In the genomic region with DNA sequence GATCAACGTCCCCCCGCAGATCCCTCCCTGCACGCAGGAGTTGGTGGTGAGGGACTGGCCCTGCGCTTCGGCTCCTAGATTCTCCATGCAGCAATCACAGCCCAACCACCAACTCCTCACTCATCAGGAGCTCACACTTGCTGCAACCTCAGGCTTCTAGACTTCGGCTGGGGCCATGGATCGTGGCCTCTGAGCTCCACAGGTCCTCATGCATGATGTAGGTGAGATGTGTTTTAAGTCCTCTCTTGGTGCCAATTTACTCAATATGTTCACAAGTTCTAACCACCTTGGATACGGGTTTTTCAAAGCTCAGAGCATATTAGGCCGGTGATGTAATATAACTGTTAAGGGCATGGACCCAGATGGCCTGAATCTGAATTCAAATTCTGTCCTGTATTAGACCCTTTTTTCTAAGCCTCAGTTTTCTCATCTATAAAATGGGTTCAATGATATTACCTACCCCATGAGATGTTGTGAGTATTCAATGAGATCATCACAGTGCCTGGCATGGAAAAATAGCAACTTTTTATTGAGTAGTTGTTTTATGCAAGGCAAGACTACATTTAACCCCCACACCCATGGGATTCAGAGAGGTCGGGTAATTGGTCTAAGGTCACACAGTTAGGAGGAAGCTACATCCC, we compare ENCODE assay signal across 1 cellular context.
TF ChIP-seq lines count a peak whose summit lies in the region.

No MANE protein-coding gene starts in this region.

TF ChIP-seq in GM23338, 12 proteins besides CTCF, POLR2A, EP300 and RAD21:
- no peak for TF ChIP-seq POLR2AphosphoS5 (IDR thresholded peaks at IDR 0.05; ENCODE audit: low read depth)
- TF ChIP-seq, protein P1, sequence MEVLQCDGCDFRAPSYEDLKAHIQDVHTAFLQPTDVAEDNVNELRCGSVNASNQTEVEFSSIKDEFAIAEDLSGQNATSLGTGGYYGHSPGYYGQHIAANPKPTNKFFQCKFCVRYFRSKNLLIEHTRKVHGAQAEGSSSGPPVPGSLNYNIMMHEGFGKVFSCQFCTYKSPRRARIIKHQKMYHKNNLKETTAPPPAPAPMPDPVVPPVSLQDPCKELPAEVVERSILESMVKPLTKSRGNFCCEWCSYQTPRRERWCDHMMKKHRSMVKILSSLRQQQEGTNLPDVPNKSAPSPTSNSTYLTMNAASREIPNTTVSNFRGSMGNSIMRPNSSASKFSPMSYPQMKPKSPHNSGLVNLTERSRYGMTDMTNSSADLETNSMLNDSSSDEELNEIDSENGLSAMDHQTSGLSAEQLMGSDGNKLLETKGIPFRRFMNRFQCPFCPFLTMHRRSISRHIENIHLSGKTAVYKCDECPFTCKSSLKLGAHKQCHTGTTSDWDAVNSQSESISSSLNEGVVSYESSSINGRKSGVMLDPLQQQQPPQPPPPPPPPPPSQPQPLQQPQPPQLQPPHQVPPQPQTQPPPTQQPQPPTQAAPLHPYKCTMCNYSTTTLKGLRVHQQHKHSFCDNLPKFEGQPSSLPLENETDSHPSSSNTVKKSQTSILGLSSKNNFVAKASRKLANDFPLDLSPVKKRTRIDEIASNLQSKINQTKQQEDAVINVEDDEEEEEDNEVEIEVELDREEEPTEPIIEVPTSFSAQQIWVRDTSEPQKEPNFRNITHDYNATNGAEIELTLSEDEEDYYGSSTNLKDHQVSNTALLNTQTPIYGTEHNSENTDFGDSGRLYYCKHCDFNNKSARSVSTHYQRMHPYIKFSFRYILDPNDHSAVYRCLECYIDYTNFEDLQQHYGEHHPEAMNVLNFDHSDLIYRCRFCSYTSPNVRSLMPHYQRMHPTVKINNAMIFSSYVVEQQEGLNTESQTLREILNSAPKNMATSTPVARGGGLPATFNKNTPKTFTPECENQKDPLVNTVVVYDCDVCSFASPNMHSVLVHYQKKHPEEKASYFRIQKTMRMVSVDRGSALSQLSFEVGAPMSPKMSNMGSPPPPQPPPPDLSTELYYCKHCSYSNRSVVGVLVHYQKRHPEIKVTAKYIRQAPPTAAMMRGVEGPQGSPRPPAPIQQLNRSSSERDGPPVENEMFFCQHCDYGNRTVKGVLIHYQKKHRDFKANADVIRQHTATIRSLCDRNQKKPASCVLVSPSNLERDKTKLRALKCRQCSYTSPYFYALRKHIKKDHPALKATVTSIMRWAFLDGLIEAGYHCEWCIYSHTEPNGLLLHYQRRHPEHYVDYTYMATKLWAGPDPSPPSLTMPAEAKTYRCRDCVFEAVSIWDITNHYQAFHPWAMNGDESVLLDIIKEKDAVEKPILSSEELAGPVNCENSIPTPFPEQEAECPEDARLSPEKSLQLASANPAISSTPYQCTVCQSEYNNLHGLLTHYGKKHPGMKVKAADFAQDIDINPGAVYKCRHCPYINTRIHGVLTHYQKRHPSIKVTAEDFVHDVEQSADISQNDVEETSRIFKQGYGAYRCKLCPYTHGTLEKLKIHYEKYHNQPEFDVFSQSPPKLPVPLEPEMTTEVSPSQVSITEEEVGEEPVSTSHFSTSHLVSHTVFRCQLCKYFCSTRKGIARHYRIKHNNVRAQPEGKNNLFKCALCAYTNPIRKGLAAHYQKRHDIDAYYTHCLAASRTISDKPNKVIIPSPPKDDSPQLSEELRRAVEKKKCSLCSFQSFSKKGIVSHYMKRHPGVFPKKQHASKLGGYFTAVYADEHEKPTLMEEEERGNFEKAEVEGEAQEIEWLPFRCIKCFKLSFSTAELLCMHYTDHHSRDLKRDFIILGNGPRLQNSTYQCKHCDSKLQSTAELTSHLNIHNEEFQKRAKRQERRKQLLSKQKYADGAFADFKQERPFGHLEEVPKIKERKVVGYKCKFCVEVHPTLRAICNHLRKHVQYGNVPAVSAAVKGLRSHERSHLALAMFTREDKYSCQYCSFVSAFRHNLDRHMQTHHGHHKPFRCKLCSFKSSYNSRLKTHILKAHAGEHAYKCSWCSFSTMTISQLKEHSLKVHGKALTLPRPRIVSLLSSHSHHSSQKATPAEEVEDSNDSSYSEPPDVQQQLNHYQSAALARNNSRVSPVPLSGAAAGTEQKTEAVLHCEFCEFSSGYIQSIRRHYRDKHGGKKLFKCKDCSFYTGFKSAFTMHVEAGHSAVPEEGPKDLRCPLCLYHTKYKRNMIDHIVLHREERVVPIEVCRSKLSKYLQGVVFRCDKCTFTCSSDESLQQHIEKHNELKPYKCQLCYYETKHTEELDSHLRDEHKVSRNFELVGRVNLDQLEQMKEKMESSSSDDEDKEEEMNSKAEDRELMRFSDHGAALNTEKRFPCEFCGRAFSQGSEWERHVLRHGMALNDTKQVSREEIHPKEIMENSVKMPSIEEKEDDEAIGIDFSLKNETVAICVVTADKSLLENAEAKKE (CRISPR knock-in tag; IDR thresholded peaks at IDR 0.05) = no peak
- TF ChIP-seq STAT1 (IDR thresholded peaks at IDR 0.05; ENCODE audit: unreplicated experiment) = no peak
- TF ChIP-seq ZNF114 (CRISPR knock-in tag; IDR thresholded peaks at IDR 0.05) = no peak
- TF ChIP-seq REST (IDR thresholded peaks at IDR 0.05; ENCODE audit: unreplicated experiment) = no peak
- no peak for TF ChIP-seq ZNF331 (CRISPR knock-in tag; IDR thresholded peaks at IDR 0.05; ENCODE audit: low read depth)
- TF ChIP-seq, protein P2, sequence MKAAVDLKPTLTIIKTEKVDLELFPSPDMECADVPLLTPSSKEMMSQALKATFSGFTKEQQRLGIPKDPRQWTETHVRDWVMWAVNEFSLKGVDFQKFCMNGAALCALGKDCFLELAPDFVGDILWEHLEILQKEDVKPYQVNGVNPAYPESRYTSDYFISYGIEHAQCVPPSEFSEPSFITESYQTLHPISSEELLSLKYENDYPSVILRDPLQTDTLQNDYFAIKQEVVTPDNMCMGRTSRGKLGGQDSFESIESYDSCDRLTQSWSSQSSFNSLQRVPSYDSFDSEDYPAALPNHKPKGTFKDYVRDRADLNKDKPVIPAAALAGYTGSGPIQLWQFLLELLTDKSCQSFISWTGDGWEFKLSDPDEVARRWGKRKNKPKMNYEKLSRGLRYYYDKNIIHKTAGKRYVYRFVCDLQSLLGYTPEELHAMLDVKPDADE (IDR thresholded peaks at IDR 0.05) = no peak
- no peak for TF ChIP-seq CREB1 (CRISPR knock-in tag; IDR thresholded peaks at IDR 0.05; ENCODE audit: low read depth)
- no peak for TF ChIP-seq EZH2 (IDR thresholded peaks at IDR 0.05; ENCODE audit: low read depth, unreplicated experiment)
- TF ChIP-seq JUNB (IDR thresholded peaks at IDR 0.05; ENCODE audit: unreplicated experiment) = no peak
- no peak for TF ChIP-seq NANOG (IDR thresholded peaks at IDR 0.05; ENCODE audit: borderline replicate concordance)
- TF ChIP-seq EZH2phosphoT487 (IDR thresholded peaks at IDR 0.05; ENCODE audit: unreplicated experiment) = no peak
